ENCODE assay signal across 21 cellular contexts in the genomic region with DNA sequence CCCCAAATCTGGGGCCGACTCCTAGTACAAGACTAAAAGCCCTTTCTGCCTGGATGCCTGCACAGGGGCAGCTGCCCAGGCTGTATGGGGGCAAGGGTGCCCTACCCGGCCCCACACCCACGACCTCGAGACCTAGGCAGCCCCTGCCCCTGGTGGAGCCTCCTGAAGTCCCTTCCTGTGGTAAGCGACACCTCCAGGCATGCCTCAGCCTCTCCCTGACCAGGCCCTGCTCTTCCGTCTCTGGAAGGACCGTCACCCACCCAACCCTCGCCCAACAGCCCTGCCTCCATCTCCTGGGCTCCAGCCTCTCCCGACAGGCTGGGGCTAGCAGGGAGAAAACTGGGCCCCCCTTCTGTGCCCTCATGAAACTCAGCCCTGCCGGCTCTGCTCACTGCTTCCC. TPM values are rescaled to one million over a fixed set of nuclear protein-coding genes. Genes with fewer than 3 reads are reported as not detected.
DNase-seq lines count a peak whose midpoint lies in the region; ATAC-seq, FAIRE-seq and TF ChIP-seq lines count a peak whose summit lies in the region.
"Had no signal": no experiment of that assay in that cellular context is flagged by ENCODE, and none has a peak within 500 bp of the region (broad histone marks: within the 10 kb centered on the region; RNA-seq: fewer than 3 reads in every experiment).

No MANE protein-coding gene starts in this region.

- H2BK20ac ChIP-seq in H1 (ENCODE audit: low read length) = no peak overlapping the region

- H3K4me1 ChIP-seq in BE2C (peaks cover 2% of the 10 kb centered on the region; the same call in 1 of the 2 replicates), NT2/D1 (ENCODE audit: insufficient read depth, insufficient read length) (peaks cover 2% of the 10 kb centered on the region), H1 (replicated peaks in 1 of 4; ENCODE audit: control insufficient read depth in 3 of 4, insufficient read depth in 4 of 4, low read length in 3 of 4) (no peaks in the 10 kb centered on the region; a peak in 2 of 7 replicates)

- H3K27me3 ChIP-seq in BE2C (no peaks in the 10 kb centered on the region), NT2/D1 (ENCODE audit: insufficient read depth, insufficient read length) (no peaks in the 10 kb centered on the region), H1 (replicated peaks in 1 of 4; ENCODE audit: control insufficient read depth in 3 of 4, extremely low read depth in 1 of 4, insufficient read depth in 3 of 4, low read length in 3 of 4) (peaks cover 0 to 5% (median 0%) of the 10 kb centered on the region in 4 experiments; a peak in 2 of 7 replicates)
- H3K27me3 ChIP-seq: BLaER1 treated with 17β-estradiol and CSF1 and Interleukin-3, amounts not matched to agents 10 nM and 100 nM had no signal

- no peaks in the 10 kb centered on the region for H3K79me2 ChIP-seq in H1 (ENCODE audit: control insufficient read depth in 1 of 2, insufficient read depth in 2 of 2, low read length in 2 of 2)

- no peaks in the 10 kb centered on the region for H3K79me1 ChIP-seq in H1 (ENCODE audit: low read depth, low read length)

- H3K56ac ChIP-seq in H1 (replicated peaks; ENCODE audit: insufficient read length, low read depth, low read length) = no peak overlapping the region

- H3K36me3 ChIP-seq in BE2C (no peaks in the 10 kb centered on the region), NT2/D1 (ENCODE audit: insufficient read depth, insufficient read length, low read length) (no peaks in the 10 kb centered on the region), H1 (ENCODE audit: control insufficient read depth in 2 of 4, insufficient read depth in 4 of 4, low read length in 3 of 4) (no peaks in the 10 kb centered on the region)
- H3K36me3 ChIP-seq: BLaER1 treated with 17β-estradiol and CSF1 and Interleukin-3, amounts not matched to agents 10 nM and 100 nM had no signal

- TF ChIP-seq CTCF in BE2C (IDR thresholded peaks at IDR 0.05; ENCODE audit: low read depth, low read length) (no peak), H1 (IDR thresholded peaks at IDR 0.05; ENCODE audit: control extremely low read depth in 1 of 3, insufficient read depth in 1 of 3, low read depth in 1 of 3, low read length in 3 of 3) (no peak)

- H3K9me3 ChIP-seq in BE2C (no peaks in the 10 kb centered on the region), NT2/D1 (ENCODE audit: insufficient read depth, low read length) (no peaks in the 10 kb centered on the region), H1 (ENCODE audit: insufficient read depth in 2 of 2, low read depth in 1 of 2, low read length in 1 of 2) (no peaks in the 10 kb centered on the region)
- H3K9me3 ChIP-seq: A549; BLaER1 treated with 17β-estradiol and CSF1 and Interleukin-3, amounts not matched to agents 10 nM and 100 nM had no signal

- H2BK12ac ChIP-seq in H1 (ENCODE audit: low read depth, low read length) = no peak overlapping the region

- H3K4me2 ChIP-seq in H1 (ENCODE audit: insufficient read depth in 1 of 2, low read depth in 2 of 2, low read length in 2 of 2) = no peak overlapping the region
- H3K4me2 ChIP-seq: A549 had no signal

- CTCF ChIA-PET in H1 (lab: Charles Lee; ENCODE audit: partially characterized antibody) = interaction anchor here (1.4 kb wide), 1 partner anchor 133 kb away, joined by 3 read pairs; no protein-coding TSS in a partner anchor

- no peaks in the 10 kb centered on the region for H3K23me2 ChIP-seq in H1 (ENCODE audit: low read depth, low read length)

- DNase-seq in BE2C (peak; percentile 7), NT2/D1 (ENCODE audit: low read depth, low spot score) (no peak), H1 (ENCODE audit: low read depth in 1 of 2, low spot score in 2 of 2) (no peak), C1 segment of cervical spinal cord (lab: John Stamatoyannopoulos, UW) (no peak), cortex of kidney (lab: John Stamatoyannopoulos, UW) (no peak)
- DNase-seq in stimulated activated effector memory CD8-positive, alpha-beta T cell treated with anti-CD3 and anti-CD28 coated beads, Interleukin-12 subunit alpha, Interleukin-12 subunit beta, amount 100 ng/mL, for 72 hours (ENCODE audit: low spot score in 2 of 2) = no peak
- DNase-seq: AML-193; CD4-positive, CD25-positive, alpha-beta regulatory T cell; CD8-positive, alpha-beta memory T cell; COR-L47; DMS79 treated with DMSO at 0.1 percent for 48 hours; GF-D8 had no signal

- POLR2A ChIA-PET in H1 (lab: Charles Lee; ENCODE audit: partially characterized antibody) = no interaction called here

- no peaks in the 10 kb centered on the region for H3K9me3 Mint-ChIP-seq in stimulated activated effector memory CD8-positive, alpha-beta T cell treated with anti-CD3 and anti-CD28 coated beads, Interleukin-12 subunit alpha, Interleukin-12 subunit beta, amount 100 ng/mL, for 72 hours
- H3K9me3 Mint-ChIP-seq: CD4-positive, alpha-beta memory T cell; CD4-positive, CD25-positive, alpha-beta regulatory T cell; CD8-positive, alpha-beta memory T cell had no signal

- H2BK5ac ChIP-seq in H1 (ENCODE audit: low read depth, low read length) = no peak overlapping the region

- H2BK120ac ChIP-seq in H1 (replicated peaks; ENCODE audit: low read depth, low read length) = no peak overlapping the region

- no peak overlapping the region for H3K4ac ChIP-seq in H1 (replicated peaks; ENCODE audit: insufficient read length, low read depth, low read length)

- peaks cover 4% of the 10 kb centered on the region for H3K4me1 Mint-ChIP-seq in stimulated activated effector memory CD8-positive, alpha-beta T cell treated with anti-CD3 and anti-CD28 coated beads, Interleukin-12 subunit alpha, Interleukin-12 subunit beta, amount 100 ng/mL, for 72 hours
- H3K4me1 Mint-ChIP-seq: CD4-positive, alpha-beta memory T cell; CD8-positive, alpha-beta memory T cell had no signal

- no peak overlapping the region for H3K18ac ChIP-seq in H1 (ENCODE audit: extremely low read depth, low read length)

- peak overlapping the region; percentile 37 for H3K27ac Mint-ChIP-seq in stimulated activated effector memory CD8-positive, alpha-beta T cell treated with anti-CD3 and anti-CD28 coated beads, Interleukin-12 subunit alpha, Interleukin-12 subunit beta, amount 100 ng/mL, for 72 hours
- H3K27ac Mint-ChIP-seq: CD4-positive, alpha-beta memory T cell; CD4-positive, CD25-positive, alpha-beta regulatory T cell had no signal

- H3K4me3 ChIP-seq in BE2C (ENCODE audit: low read depth, low read length) (no peak overlapping the region), NT2/D1 (ENCODE audit: insufficient read length, low read depth) (no peak overlapping the region), H1 (ENCODE audit: extremely low read depth in 1 of 4, insufficient read depth in 2 of 4, low read depth in 3 of 4, low read length in 4 of 4) (no peak overlapping the region)
- H3K4me3 ChIP-seq: A549; BLaER1 treated with 17β-estradiol and CSF1 and Interleukin-3, amounts not matched to agents 10 nM and 100 nM had no signal

- no peak overlapping the region for H3K23ac ChIP-seq in H1 (ENCODE audit: insufficient read length)

- no peak overlapping the region for H4K5ac ChIP-seq in H1 (ENCODE audit: insufficient read length, low read depth, low read length)

- no peak for ATAC-seq in stimulated activated effector memory CD8-positive, alpha-beta T cell treated with anti-CD3 and anti-CD28 coated beads, Interleukin-12 subunit alpha, Interleukin-12 subunit beta, amount 100 ng/mL, for 72 hours
- no peak for ATAC-seq in HG03095 (IDR thresholded peaks at IDR 0.05; ENCODE audit: unreplicated experiment)
- ATAC-seq: A549 had no signal

- no peak overlapping the region for H2AK5ac ChIP-seq in H1 (ENCODE audit: low read depth, low read length)

- TF ChIP-seq EP300 in H1 (IDR thresholded peaks at IDR 0.05; ENCODE audit: borderline replicate concordance in 1 of 2, low read depth in 2 of 2, low read length in 2 of 2) = no peak

- no peak overlapping the region for H2BK15ac ChIP-seq in H1 (ENCODE audit: low read length)

- H3K9ac ChIP-seq in NT2/D1 (ENCODE audit: insufficient read length, low read depth) = peak overlapping the region; percentile 21
- no peak overlapping the region for H3K9ac ChIP-seq in H1 (replicated peaks in 1 of 4; ENCODE audit: extremely low read depth in 1 of 4, low read depth in 3 of 4, low read length in 3 of 4)

- no peaks in the 10 kb centered on the region for H3K36me3 Mint-ChIP-seq in stimulated activated effector memory CD8-positive, alpha-beta T cell treated with anti-CD3 and anti-CD28 coated beads, Interleukin-12 subunit alpha, Interleukin-12 subunit beta, amount 100 ng/mL, for 72 hours
- H3K36me3 Mint-ChIP-seq: CD4-positive, alpha-beta memory T cell; CD4-positive, CD25-positive, alpha-beta regulatory T cell; CD8-positive, alpha-beta memory T cell had no signal

- no peak for TF ChIP-seq POLR2A in H1 (IDR thresholded peaks at IDR 0.05; ENCODE audit: control extremely low read depth in 1 of 2, low read depth in 2 of 2, low read length in 2 of 2)

- FAIRE-seq in H1 (lab: Jason Lieb, UNC) = no peak
- FAIRE-seq: A549, G401.6, GM12891 had no signal

- H3K27ac ChIP-seq in H1 (ENCODE audit: low read depth, low read length) = no peak overlapping the region
- H3K27ac ChIP-seq: 22Rv1, A549 had no signal

- no peak for TF ChIP-seq RAD21 in H1 (IDR thresholded peaks at IDR 0.05 in 1 of 2, conservative IDR thresholded peaks at IDR 0.05 in 1 of 2; ENCODE audit: low read depth in 2 of 2, low read length in 2 of 2)

- no peak overlapping the region for H3K4me3 Mint-ChIP-seq in stimulated activated effector memory CD8-positive, alpha-beta T cell treated with anti-CD3 and anti-CD28 coated beads, Interleukin-12 subunit alpha, Interleukin-12 subunit beta, amount 100 ng/mL, for 72 hours
- H3K4me3 Mint-ChIP-seq: B cell; CD14-positive monocyte; CD4-positive, alpha-beta memory T cell; CD4-positive, CD25-positive, alpha-beta regulatory T cell; CD8-positive, alpha-beta memory T cell had no signal

- H3K14ac ChIP-seq in H1 (ENCODE audit: insufficient read length) = no peak overlapping the region

- H2AFZ ChIP-seq in H1 (ENCODE audit: low read length) = no peak overlapping the region

- no peak overlapping the region for H4K91ac ChIP-seq in H1 (replicated peaks; ENCODE audit: insufficient read length, low read length)

- WGBS in H1 (ENCODE audit: extremely low coverage in 1 of 2, insufficient coverage in 1 of 2, insufficient read length in 1 of 2, insufficient replicate concordance in 2 of 2, low coverage in 1 of 2, low lambda C conversion rate in 2 of 2, missing lambda C conversion rate in 1 of 2), 2 experiments = 76% methylated on average over 7 of the region's 10 CpGs; no CpG with 5 or more reads in 1 of the 2 experiments

- H4K20me1 ChIP-seq in H1 (replicated peaks in 1 of 2; ENCODE audit: control insufficient read depth in 1 of 2, insufficient read depth in 2 of 2, low read length in 2 of 2) = peaks cover 0 to 1% of the 10 kb centered on the region in 2 experiments
- H4K20me1 ChIP-seq: BLaER1 treated with 17β-estradiol and CSF1 and Interleukin-3, amounts not matched to agents 10 nM and 100 nM had no signal

- peak overlapping the region; percentile 68 for H4K8ac ChIP-seq in H1 (ENCODE audit: extremely low read depth, insufficient read depth, low read length)

RNA-seq across cellular contexts. Expression of a gene that starts 22.8 kb away (rescaled TPM):
- polyA plus RNA-seq in BE2C (2012; ENCODE audit: insufficient read depth, insufficient read length, low read depth) = 2.6 TPM
- total RNA-seq in H1 (2021; fragmentation: NEBNext Ultra II Directional; extraction: Animal tissue kit (Norgen Biotek cat#: 25700)) = 8.2 and 10.0 TPM in 2 replicates
- polyA plus RNA-seq in H1 (2011; rRNA removed) = 3.1 and 3.3 TPM in 2 replicates
- 3.6 TPM for polyA plus RNA-seq in H1 (2011; cell fraction: cytosol; rRNA removed)
- polyA plus RNA-seq in H1 (2011; cell fraction: nucleus; rRNA removed) = 9.9 TPM
- 3.8 to 4.8 TPM (median 4.5 TPM) in 4 replicates for polyA plus RNA-seq in H1 (2012, experiment 1 of 2)
- polyA plus RNA-seq in H1 (2012, experiment 2 of 2) = 3.1 TPM
- 3.9 TPM for polyA plus RNA-seq in H1 (2013, experiment 1 of 2)
- 3.4 TPM for polyA plus RNA-seq in H1 (2013, experiment 2 of 2)
- 6.5 and 7.4 TPM in 2 replicates for polyA minus RNA-seq in H1 (2011; rRNA and poly(A)+ RNA removed)
- 3.2 TPM for polyA minus RNA-seq in H1 (2011; cell fraction: cytosol; rRNA and poly(A)+ RNA removed)
- polyA minus RNA-seq in H1 (2011; cell fraction: nucleus; rRNA and poly(A)+ RNA removed) = 14.7 TPM
